In the genomic region with DNA sequence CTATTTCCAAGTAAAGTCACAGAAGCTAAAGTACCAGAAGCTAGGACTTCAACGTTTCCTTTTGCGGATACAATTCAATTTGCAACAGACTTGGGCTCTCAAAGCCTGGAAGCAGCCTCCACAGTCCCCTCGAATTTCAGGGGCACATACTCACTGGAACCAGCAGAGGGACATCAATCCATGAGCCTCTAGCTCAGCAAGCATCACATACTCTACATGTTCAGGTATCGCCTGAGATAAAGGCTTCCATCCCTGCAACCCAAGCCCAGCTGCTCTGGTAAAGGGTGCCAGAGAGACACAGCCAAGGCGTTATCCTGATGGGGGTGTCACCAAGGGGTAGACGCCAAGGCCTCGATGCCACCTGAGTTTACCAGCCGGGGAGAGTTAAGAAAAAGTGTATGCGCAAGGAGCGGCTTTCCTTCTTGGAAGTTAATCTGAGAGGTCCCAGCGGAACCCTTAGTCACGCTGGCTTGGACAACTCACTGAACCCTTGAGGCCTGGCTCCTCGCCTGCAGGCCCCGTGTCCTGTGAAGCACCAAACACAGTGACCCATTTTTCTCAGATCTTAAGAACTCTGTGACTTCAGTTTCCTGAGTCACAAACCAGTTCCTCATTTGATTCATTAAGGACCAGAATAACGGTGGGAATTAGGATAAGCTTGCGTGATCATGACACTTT, we compare ENCODE assay signal across 9 cellular contexts. TPM values are rescaled to one million over a fixed set of nuclear protein-coding genes. Genes with fewer than 3 reads are reported as not detected.
DNase-seq lines count a peak whose midpoint lies in the region; ATAC-seq, FAIRE-seq and TF ChIP-seq lines count a peak whose summit lies in the region.
"Had no signal": no experiment of that assay in that cellular context is flagged by ENCODE, and none has a peak within 500 bp of the region (broad histone marks: within the 10 kb centered on the region; RNA-seq: fewer than 3 reads in every experiment).

No MANE protein-coding gene starts in this region.

- ATAC-seq in HCT116 (peak; percentile 69), HepG2 (0 out of 3 replicates have a peak, but pooled peaks have one; percentile 10), HG02840 (IDR thresholded peaks at IDR 0.05; ENCODE audit: low FRiP score, unreplicated experiment) (no peak)

- H3K36me3 ChIP-seq in A673 (ENCODE audit: insufficient read depth, low read length, poor library complexity, severe bottlenecking) (peaks cover 8% of the 10 kb centered on the region), HCT116 (ENCODE audit: control insufficient read depth in 1 of 2, insufficient read depth in 2 of 2, low read length in 2 of 2) (no peaks in the 10 kb centered on the region; a peak in 1 of 4 replicates), HepG2 (replicated peaks in 1 of 2; ENCODE audit: control insufficient read depth in 1 of 2, insufficient read depth in 2 of 2, low read length in 2 of 2) (peaks cover 0 to 5% of the 10 kb centered on the region in 2 experiments; a peak in 1 of 5 replicates), HAP-1 (replicated peaks) (no peaks in the 10 kb centered on the region; the same call in 1 of the 2 replicates)

- CTCF ChIA-PET in A673 (lab: Charles Lee), result interaction anchor here (0.5 to 1.5 kb wide), 2 partner anchors 21 to 539 kb away, joined by 4 to 11 read pairs; no protein-coding TSS in a partner anchor
- CTCF ChIA-PET in HCT116 (lab: Charles Lee), result interaction anchor here (1.0 to 1.1 kb wide), 2 partner anchors 8 to 21 kb away, joined by 4 read pairs; no protein-coding TSS in a partner anchor
- CTCF ChIA-PET in HepG2 (lab: Yijun Ruan, JAX; ENCODE audit: low intra/inter-chr PET ratio, low total read pairs), result interaction anchor here (1.7 kb wide), 1 partner anchor 8 kb away, joined by 9 read pairs; no protein-coding TSS in a partner anchor

- H3K4me2 ChIP-seq in HCT116 (ENCODE audit: low read length) (no peak overlapping the region), HepG2 (ENCODE audit: low read depth, low read length) (no peak overlapping the region)

- H3K9ac ChIP-seq in HCT116 (ENCODE audit: low read length) (no peak overlapping the region), HepG2 (ENCODE audit: insufficient read depth, low read depth, low read length) (no peak overlapping the region)

- TF ChIP-seq RAD21 in HCT116 (IDR thresholded peaks at IDR 0.05; ENCODE audit: low read depth) (no peak), HepG2 (CRISPR knock-in tag; IDR thresholded peaks at IDR 0.05) (no peak)

- no peaks in the 10 kb centered on the region for H3K27me3 ChIP-seq in A673 (replicated peaks; ENCODE audit: insufficient read depth, low read depth, low read length, poor library complexity)
- no peaks in the 10 kb centered on the region for H3K27me3 ChIP-seq in HCT116 (ENCODE audit: insufficient read depth, low read length)
- no peaks in the 10 kb centered on the region for H3K27me3 ChIP-seq in HepG2 (ENCODE audit: control insufficient read depth in 1 of 2, insufficient read depth in 2 of 2, low read length in 2 of 2)
- H3K27me3 ChIP-seq in HAP-1 (ENCODE audit: low read depth), result no peaks in the 10 kb centered on the region

- FAIRE-seq in HepG2 (lab: Jason Lieb, UNC), result peak; percentile 77

- no peak overlapping the region for H2AFZ ChIP-seq in HCT116 (ENCODE audit: low read depth, low read length, poor library complexity, severe bottlenecking)
- H2AFZ ChIP-seq in HepG2 (ENCODE audit: low read length), result no peak overlapping the region

- POLR2A ChIA-PET in A673 (lab: Charles Lee; ENCODE audit: low non-redundant PET) (no interaction called here), HCT116 (lab: Charles Lee) (no interaction called here), HepG2 (lab: Yijun Ruan, JAX) (interaction anchor here (1.9 kb wide), 1 partner anchor 13 kb away, joined by 9 read pairs; a partner anchor contains a TSS)

- 87% methylated on average over 16 of the region's 16 CpGs for WGBS in HepG2 (ENCODE audit: low lambda C conversion rate)

- DNase-seq in A673 (ENCODE audit: low spot score) (peak; percentile 62), HCT116 (ENCODE audit: low read depth, low spot score) (no peak), astrocyte of the hippocampus (ENCODE audit: low read depth, low spot score) (peak; percentile 33), HepG2 (ENCODE audit: low spot score) (no peak), HAP-1 (ENCODE audit: low spot score in 2 of 2) (no peak), COR-L47 (lab: John Stamatoyannopoulos, UW) (no peak), amygdala (lab: John Stamatoyannopoulos, UW) (no peak)

- H3K79me2 ChIP-seq in HCT116 (ENCODE audit: insufficient read depth, low read length), result no peaks in the 10 kb centered on the region
- no peaks in the 10 kb centered on the region for H3K79me2 ChIP-seq in HepG2 (ENCODE audit: insufficient read depth, low read length)

- TF ChIP-seq POLR2A in HCT116 (IDR thresholded peaks at IDR 0.05; ENCODE audit: borderline replicate concordance, extremely low read depth, insufficient read depth, insufficient read length) (no peak), HepG2 (IDR thresholded peaks at IDR 0.05; ENCODE audit: insufficient read depth in 1 of 2, low read depth in 2 of 2, low read length in 2 of 2) (no peak)

- peak; percentile 54 for TF ChIP-seq CTCF in A673 (conservative IDR thresholded peaks at IDR 0.05; ENCODE audit: low read depth, low read length)
- peak in 2 of 3 experiments; percentile 45; a peak in 4 of 6 replicates for TF ChIP-seq CTCF in HCT116 (IDR thresholded peaks at IDR 0.05 in 2 of 3, conservative IDR thresholded peaks at IDR 0.05 in 1 of 3; ENCODE audit: borderline replicate concordance in 1 of 3, insufficient read depth in 1 of 3, low read depth in 2 of 3, low read length in 2 of 3)
- TF ChIP-seq CTCF in HepG2 (CRISPR knock-in tag; IDR thresholded peaks at IDR 0.05), result 0 out of 2 replicates have a peak, but pooled peaks have one; percentile 29

- TF ChIP-seq EP300 in HepG2 (IDR thresholded peaks at IDR 0.05; ENCODE audit: low read depth in 2 of 2, low read length in 2 of 2), result no peak
- no peak for TF ChIP-seq EP300 in HepG2 (CRISPR knock-in tag; IDR thresholded peaks at IDR 0.05; ENCODE audit: borderline replicate concordance)

- H3K4me3 ChIP-seq in A673 (ENCODE audit: low read depth, low read length, poor library complexity, severe bottlenecking) (no peak overlapping the region), HCT116 (replicated peaks in 1 of 2; ENCODE audit: low read depth in 1 of 2, low read length in 2 of 2) (no peak overlapping the region), HepG2 (replicated peaks in 1 of 3; ENCODE audit: insufficient read depth in 1 of 3, low read depth in 2 of 3, low read length in 3 of 3) (no peak overlapping the region), HAP-1 (no peak overlapping the region)

- in situ Hi-C loops in HepG2 (cut with HindIII; ENCODE audit: extremely low pct_ligation_motif_present, low pct_unique_long_range_greater_than_20kb), result no loop called here
- in situ Hi-C loops in HAP-1 (cut with MboI; ENCODE audit: low sequenced_read_pairs), result loop anchor here (25.0 kb wide), 1 partner anchor 1400 kb away; a partner anchor contains a TSS

- no peaks in the 10 kb centered on the region for H4K20me1 ChIP-seq in HCT116 (ENCODE audit: insufficient read depth)
- H4K20me1 ChIP-seq in HepG2 (ENCODE audit: insufficient read depth, low read length), result no peaks in the 10 kb centered on the region

- H3K9me3 ChIP-seq in A673 (ENCODE audit: low read depth, low read length, poor library complexity, severe bottlenecking), result no peaks in the 10 kb centered on the region
- H3K9me3 ChIP-seq in HCT116 (ENCODE audit: control insufficient read depth in 1 of 2, insufficient read depth in 1 of 2, low read depth in 1 of 2, low read length in 2 of 2), result no peaks in the 10 kb centered on the region
- H3K9me3 ChIP-seq in HepG2 (ENCODE audit: low read length), result no peaks in the 10 kb centered on the region
- H3K9me3 ChIP-seq in HAP-1, result no peaks in the 10 kb centered on the region

- H3K4me1 ChIP-seq in A673 (ENCODE audit: insufficient read depth, low read length, poor library complexity, severe bottlenecking) (peaks cover 8% of the 10 kb centered on the region), HCT116 (ENCODE audit: control insufficient read depth in 1 of 2, insufficient read depth in 2 of 2, low read length in 2 of 2) (no peaks in the 10 kb centered on the region), HepG2 (ENCODE audit: insufficient read depth, low read length) (peaks cover 55% of the 10 kb centered on the region), HAP-1 (peaks cover 11% of the 10 kb centered on the region)

- intact Hi-C loops in A673 (cut with micrococcal nuclease; ENCODE audit: unreplicated experiment) (no loop called here), HCT116 (cut with micrococcal nuclease) (no loop called here), HepG2 (cut with micrococcal nuclease; ENCODE audit: unreplicated experiment) (no loop called here)

- BruUV-seq in A673 (replicated peaks; lab: Mats Ljungman, UMichigan) (no TSS peak), HCT116 (replicated peaks; lab: Mats Ljungman, UMichigan) (no TSS peak), HepG2 (replicated peaks; lab: Mats Ljungman, UMichigan) (no TSS peak)

- H3K9me2 ChIP-seq in HCT116 (ENCODE audit: insufficient read depth), result no peaks in the 10 kb centered on the region

- no peak overlapping the region for H3K27ac ChIP-seq in A673 (ENCODE audit: low read depth, low read length, poor library complexity, severe bottlenecking)
- H3K27ac ChIP-seq in HCT116 (ENCODE audit: low read depth, low read length), result no peak overlapping the region
- H3K27ac ChIP-seq in HepG2 (ENCODE audit: extremely low read length, insufficient read depth, low read length), result no peak overlapping the region

- RAD21 ChIA-PET in HCT116 (lab: Charles Lee; ENCODE audit: low non-redundant PET in 1 of 2, low total read pairs in 2 of 2, uncharacterized antibody in 2 of 2, unreplicated experiment in 2 of 2), result no interaction called here

RNA-seq across cellular contexts. Expression of a gene that starts 13.0 kb away (rescaled TPM):
- total RNA-seq in A673 (2021) (52.8 and 56.0 TPM in 2 replicates), HCT116 (2021; ENCODE audit: unreplicated experiment) (21.3 TPM), HepG2 (2016; rRNA removed; fragmentation: Illumina TruSeq; extraction: Trizol) (11.3 and 15.0 TPM in 2 replicates)
- 14.4 and 23.1 TPM in 2 replicates for polyA plus RNA-seq in HCT116 (2012)
- total RNA-seq in HepG2 (2016; cell fraction: cytosol; rRNA removed; fragmentation: Illumina TruSeq; extraction: Trizol; ENCODE audit: low read depth), result 9.2 and 10.5 TPM in 2 replicates
- 9.0 and 17.0 TPM in 2 replicates for total RNA-seq in HepG2 (2016; cell fraction: insoluble cytoplasmic fraction; rRNA removed; fragmentation: Illumina TruSeq; extraction: Trizol)
- 11.5 and 13.4 TPM in 2 replicates for total RNA-seq in HepG2 (2016; cell fraction: membrane; rRNA removed; fragmentation: Illumina TruSeq; extraction: Trizol)
- 17.6 and 20.5 TPM in 2 replicates for total RNA-seq in HepG2 (2016; cell fraction: nucleus; rRNA removed; fragmentation: Illumina TruSeq; extraction: Trizol)
- polyA plus RNA-seq in HepG2 (2011; rRNA removed), result 11.8 and 13.8 TPM in 2 replicates
- polyA plus RNA-seq in HepG2 (2011; cell fraction: cytosol; rRNA removed), result 9.3 TPM in 2 replicates
- 32.0 and 35.0 TPM in 2 replicates for polyA plus RNA-seq in HepG2 (2011; cell fraction: nucleus; rRNA removed)
- polyA plus RNA-seq in HepG2 (2012), result 10.6 and 11.8 TPM in 2 replicates
- polyA plus RNA-seq in HepG2 (2016; cell fraction: cytosol; fragmentation: Illumina TruSeq; extraction: Trizol; ENCODE audit: low read depth), result 5.3 and 6.8 TPM in 2 replicates
- 13.9 and 14.6 TPM in 2 replicates for polyA plus RNA-seq in HepG2 (2016; cell fraction: insoluble cytoplasmic fraction; fragmentation: Illumina TruSeq; extraction: Trizol; ENCODE audit: low read depth)
- 9.0 and 9.4 TPM in 2 replicates for polyA plus RNA-seq in HepG2 (2016; cell fraction: membrane; fragmentation: Illumina TruSeq; extraction: Trizol; ENCODE audit: low read depth)
- polyA plus RNA-seq in HepG2 (2016; cell fraction: nucleus; fragmentation: Illumina TruSeq; extraction: Trizol; ENCODE audit: insufficient read depth, low read depth), result 40.5 and 43.2 TPM in 2 replicates
- 17.9 and 33.2 TPM in 2 replicates for polyA minus RNA-seq in HepG2 (2011; rRNA and poly(A)+ RNA removed; ENCODE audit: low replicate concordance)
- 4.6 TPM in 2 replicates for polyA minus RNA-seq in HepG2 (2011; cell fraction: cytosol; rRNA and poly(A)+ RNA removed)
- 22.3 and 29.4 TPM in 2 replicates for polyA minus RNA-seq in HepG2 (2011; cell fraction: nucleus; rRNA and poly(A)+ RNA removed)

RNA-seq across cellular contexts. Expression of a gene that starts 21.2 kb away (rescaled TPM):
- total RNA-seq in A673 (2021) (2,517 and 2,519 TPM in 2 replicates), HCT116 (2021; ENCODE audit: unreplicated experiment) (601 TPM), HepG2 (2016; rRNA removed; fragmentation: Illumina TruSeq; extraction: Trizol) (107 and 117 TPM in 2 replicates)
- 284 and 460 TPM in 2 replicates for polyA plus RNA-seq in HCT116 (2012)
- total RNA-seq in HepG2 (2016; cell fraction: cytosol; rRNA removed; fragmentation: Illumina TruSeq; extraction: Trizol; ENCODE audit: low read depth), result 18.0 and 19.0 TPM in 2 replicates
- 91.6 and 108 TPM in 2 replicates for total RNA-seq in HepG2 (2016; cell fraction: insoluble cytoplasmic fraction; rRNA removed; fragmentation: Illumina TruSeq; extraction: Trizol)
- 58.9 and 60.9 TPM in 2 replicates for total RNA-seq in HepG2 (2016; cell fraction: membrane; rRNA removed; fragmentation: Illumina TruSeq; extraction: Trizol)
- total RNA-seq in HepG2 (2016; cell fraction: nucleus; rRNA removed; fragmentation: Illumina TruSeq; extraction: Trizol), result 68.6 and 72.9 TPM in 2 replicates
- polyA plus RNA-seq in HepG2 (2011; rRNA removed), result 126 and 136 TPM in 2 replicates
- 73.2 and 112 TPM in 2 replicates for polyA plus RNA-seq in HepG2 (2011; cell fraction: cytosol; rRNA removed)
- 161 and 292 TPM in 2 replicates for polyA plus RNA-seq in HepG2 (2011; cell fraction: nucleus; rRNA removed)
- 60.9 and 65.2 TPM in 2 replicates for polyA plus RNA-seq in HepG2 (2012)
- polyA plus RNA-seq in HepG2 (2016; cell fraction: cytosol; fragmentation: Illumina TruSeq; extraction: Trizol; ENCODE audit: low read depth), result 10.4 and 11.6 TPM in 2 replicates
- polyA plus RNA-seq in HepG2 (2016; cell fraction: insoluble cytoplasmic fraction; fragmentation: Illumina TruSeq; extraction: Trizol; ENCODE audit: low read depth), result 75.4 and 106 TPM in 2 replicates
- polyA plus RNA-seq in HepG2 (2016; cell fraction: membrane; fragmentation: Illumina TruSeq; extraction: Trizol; ENCODE audit: low read depth), result 24.6 and 25.9 TPM in 2 replicates
- 90.1 and 100 TPM in 2 replicates for polyA plus RNA-seq in HepG2 (2016; cell fraction: nucleus; fragmentation: Illumina TruSeq; extraction: Trizol; ENCODE audit: insufficient read depth, low read depth)
- 30.5 and 379 TPM in 2 replicates for polyA minus RNA-seq in HepG2 (2011; rRNA and poly(A)+ RNA removed; ENCODE audit: low replicate concordance)
- 191 and 225 TPM in 2 replicates for polyA minus RNA-seq in HepG2 (2011; cell fraction: cytosol; rRNA and poly(A)+ RNA removed)
- polyA minus RNA-seq in HepG2 (2011; cell fraction: nucleus; rRNA and poly(A)+ RNA removed), result 120 and 156 TPM in 2 replicates

RNA-seq across cellular contexts. Expression of a gene that starts 41.7 kb away (rescaled TPM):
- total RNA-seq in A673 (2021) (0.69 TPM in 1 of 2 replicates, not detected in the other), HCT116 (2021; ENCODE audit: unreplicated experiment) (37.5 TPM), HepG2 (2016; rRNA removed; fragmentation: Illumina TruSeq; extraction: Trizol) (not detected in 2 replicates)
- 40.3 and 46.1 TPM in 2 replicates for polyA plus RNA-seq in HCT116 (2012)
- not detected in 2 replicates for total RNA-seq in HepG2 (2016; cell fraction: cytosol; rRNA removed; fragmentation: Illumina TruSeq; extraction: Trizol; ENCODE audit: low read depth)
- total RNA-seq in HepG2 (2016; cell fraction: insoluble cytoplasmic fraction; rRNA removed; fragmentation: Illumina TruSeq; extraction: Trizol), result 0.04 TPM in 1 of 2 replicates, not detected in the other
- not detected in 2 replicates for total RNA-seq in HepG2 (2016; cell fraction: membrane; rRNA removed; fragmentation: Illumina TruSeq; extraction: Trizol)
- total RNA-seq in HepG2 (2016; cell fraction: nucleus; rRNA removed; fragmentation: Illumina TruSeq; extraction: Trizol), result not detected in 2 replicates
- 0.07 and 0.16 TPM in 2 replicates for polyA plus RNA-seq in HepG2 (2011; rRNA removed)
- polyA plus RNA-seq in HepG2 (2011; cell fraction: cytosol; rRNA removed), result 0.03 and 0.06 TPM in 2 replicates
- 0.62 and 0.74 TPM in 2 replicates for polyA plus RNA-seq in HepG2 (2011; cell fraction: nucleus; rRNA removed)
- 0.08 and 0.11 TPM in 2 replicates for polyA plus RNA-seq in HepG2 (2012)
- polyA plus RNA-seq in HepG2 (2016; cell fraction: cytosol; fragmentation: Illumina TruSeq; extraction: Trizol; ENCODE audit: low read depth), result not detected in 2 replicates
- polyA plus RNA-seq in HepG2 (2016; cell fraction: insoluble cytoplasmic fraction; fragmentation: Illumina TruSeq; extraction: Trizol; ENCODE audit: low read depth), result not detected in 2 replicates
- polyA plus RNA-seq in HepG2 (2016; cell fraction: membrane; fragmentation: Illumina TruSeq; extraction: Trizol; ENCODE audit: low read depth), result not detected in 2 replicates
- polyA plus RNA-seq in HepG2 (2016; cell fraction: nucleus; fragmentation: Illumina TruSeq; extraction: Trizol; ENCODE audit: insufficient read depth, low read depth), result 0.36 and 0.37 TPM in 2 replicates
- 0.21 TPM in 1 of 2 replicates, not detected in the other for polyA minus RNA-seq in HepG2 (2011; rRNA and poly(A)+ RNA removed; ENCODE audit: low replicate concordance)
- not detected in 2 replicates for polyA minus RNA-seq in HepG2 (2011; cell fraction: cytosol; rRNA and poly(A)+ RNA removed)
- polyA minus RNA-seq in HepG2 (2011; cell fraction: nucleus; rRNA and poly(A)+ RNA removed), result not detected in 2 replicates
- total RNA-seq: CD4-positive, alpha-beta T cell had no signal

Comparison
In these comparisons a context has a peak if more than half of its experiments do, and no peak if none do; other contexts are left out.
1. DNase-seq: peak in A673 (single experiment) and astrocyte of the hippocampus (single experiment); none in HCT116 (single experiment), HepG2 (single experiment), HAP-1 (0 of 2), COR-L47 (single experiment) and amygdala (0 of 56).
2. RNA of a gene that starts 41.7 kb away (total RNA-seq): 37.5 TPM in HCT116 (single experiment); 0.69 TPM in A673 and 0.04 TPM in HepG2; every median in the first group is over 10 times any median in the second.
3. Peak in every context shown above with its lines, with median percentiles within 50 percentile points of each other: CTCF ChIP-seq.